1 cellular context compared by ENCODE assay signal in the genomic region with DNA sequence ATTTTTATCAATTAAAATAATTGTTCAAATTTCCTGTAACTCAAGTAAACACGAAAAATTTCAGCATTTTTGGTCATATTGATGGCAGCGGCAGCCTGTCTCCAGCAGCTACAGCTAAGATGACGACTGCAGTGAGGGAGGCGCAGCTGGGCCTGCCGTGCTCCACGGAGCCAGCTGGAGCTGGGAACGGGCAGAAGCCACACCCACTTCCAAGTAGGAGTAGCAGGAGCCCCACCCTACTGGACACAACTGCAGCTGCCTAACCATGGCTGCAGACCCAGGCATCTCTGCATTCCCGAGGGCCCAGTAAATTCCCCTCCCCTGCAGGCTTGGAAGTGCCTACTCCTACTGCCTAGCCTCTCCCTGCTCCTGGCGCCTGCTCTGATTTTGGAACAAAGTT.
TF ChIP-seq lines count a peak whose summit lies in the region.

No MANE protein-coding gene starts in this region.

TF ChIP-seq in GM23338, 12 proteins besides CTCF, POLR2A, EP300 and RAD21 (continued from another document):
- TF ChIP-seq ZNF462 (CRISPR knock-in tag; IDR thresholded peaks at IDR 0.05) (no peak), EZH2 (IDR thresholded peaks at IDR 0.05; ENCODE audit: low read depth, unreplicated experiment) (no peak), POLR2AphosphoS5 (IDR thresholded peaks at IDR 0.05; ENCODE audit: low read depth) (no peak)
- TF ChIP-seq, protein P1, sequence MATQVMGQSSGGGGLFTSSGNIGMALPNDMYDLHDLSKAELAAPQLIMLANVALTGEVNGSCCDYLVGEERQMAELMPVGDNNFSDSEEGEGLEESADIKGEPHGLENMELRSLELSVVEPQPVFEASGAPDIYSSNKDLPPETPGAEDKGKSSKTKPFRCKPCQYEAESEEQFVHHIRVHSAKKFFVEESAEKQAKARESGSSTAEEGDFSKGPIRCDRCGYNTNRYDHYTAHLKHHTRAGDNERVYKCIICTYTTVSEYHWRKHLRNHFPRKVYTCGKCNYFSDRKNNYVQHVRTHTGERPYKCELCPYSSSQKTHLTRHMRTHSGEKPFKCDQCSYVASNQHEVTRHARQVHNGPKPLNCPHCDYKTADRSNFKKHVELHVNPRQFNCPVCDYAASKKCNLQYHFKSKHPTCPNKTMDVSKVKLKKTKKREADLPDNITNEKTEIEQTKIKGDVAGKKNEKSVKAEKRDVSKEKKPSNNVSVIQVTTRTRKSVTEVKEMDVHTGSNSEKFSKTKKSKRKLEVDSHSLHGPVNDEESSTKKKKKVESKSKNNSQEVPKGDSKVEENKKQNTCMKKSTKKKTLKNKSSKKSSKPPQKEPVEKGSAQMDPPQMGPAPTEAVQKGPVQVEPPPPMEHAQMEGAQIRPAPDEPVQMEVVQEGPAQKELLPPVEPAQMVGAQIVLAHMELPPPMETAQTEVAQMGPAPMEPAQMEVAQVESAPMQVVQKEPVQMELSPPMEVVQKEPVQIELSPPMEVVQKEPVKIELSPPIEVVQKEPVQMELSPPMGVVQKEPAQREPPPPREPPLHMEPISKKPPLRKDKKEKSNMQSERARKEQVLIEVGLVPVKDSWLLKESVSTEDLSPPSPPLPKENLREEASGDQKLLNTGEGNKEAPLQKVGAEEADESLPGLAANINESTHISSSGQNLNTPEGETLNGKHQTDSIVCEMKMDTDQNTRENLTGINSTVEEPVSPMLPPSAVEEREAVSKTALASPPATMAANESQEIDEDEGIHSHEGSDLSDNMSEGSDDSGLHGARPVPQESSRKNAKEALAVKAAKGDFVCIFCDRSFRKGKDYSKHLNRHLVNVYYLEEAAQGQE (IDR thresholded peaks at IDR 0.05; ENCODE audit: unreplicated experiment) = no peak
